In the genomic region with DNA sequence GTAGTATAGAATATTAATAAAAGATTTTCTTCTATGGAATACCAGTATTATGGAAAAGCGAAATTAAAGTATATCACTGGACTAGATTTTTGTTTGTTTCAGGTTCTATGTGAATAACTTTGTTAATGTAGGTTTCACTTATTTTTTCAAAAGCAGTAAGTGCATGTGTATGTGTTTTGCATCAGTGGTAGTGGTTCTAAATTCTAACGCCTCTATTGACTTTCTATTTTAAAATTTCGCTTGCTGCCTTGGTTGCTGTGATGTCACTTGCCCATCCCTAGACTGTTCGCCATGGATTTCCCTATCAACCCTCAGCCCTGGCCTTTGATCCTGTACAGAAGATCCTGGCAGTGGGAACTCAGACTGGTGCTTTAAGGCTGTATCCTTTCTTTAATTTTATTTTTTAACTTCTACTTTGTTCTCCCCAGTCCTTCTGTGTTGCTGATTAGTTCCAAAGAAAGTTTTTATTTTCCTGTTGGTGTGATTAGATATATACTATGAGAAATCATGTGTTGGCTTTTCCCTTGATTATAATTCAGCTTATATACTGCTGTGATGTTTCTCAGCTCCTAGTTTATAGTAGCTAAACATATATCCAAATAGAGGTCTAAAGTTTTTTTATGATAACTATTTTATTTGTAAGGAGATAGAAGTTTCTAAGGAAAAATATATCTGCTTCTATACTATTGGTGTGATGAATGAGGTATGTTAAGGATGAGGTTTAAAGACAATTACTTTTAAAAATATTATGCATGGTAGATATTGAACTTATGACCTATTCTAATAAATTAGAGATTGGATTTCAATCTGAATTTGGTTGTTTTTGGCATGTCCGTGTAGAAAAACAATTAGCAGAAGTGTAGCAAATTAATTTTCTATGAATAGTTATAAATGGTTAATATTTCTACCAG, we compare ENCODE assay signal across 8 cellular contexts. TPM values are rescaled to one million over a fixed set of nuclear protein-coding genes. Genes with fewer than 3 reads are reported as not detected.
DNase-seq lines count a peak whose midpoint lies in the region; ATAC-seq and TF ChIP-seq lines count a peak whose summit lies in the region.

No MANE protein-coding gene starts in this region.

- H3K27me3 Mint-ChIP-seq in central memory CD8-positive, alpha-beta T cell, result no peaks in the 10 kb centered on the region
- H3K27me3 Mint-ChIP-seq in naive thymus-derived CD8-positive, alpha-beta T cell, result no peaks in the 10 kb centered on the region

- no peak for ATAC-seq in central memory CD8-positive, alpha-beta T cell (replicated peaks; ENCODE audit: extremely low read depth, poor library complexity, severe bottlenecking)
- no peak for ATAC-seq in naive thymus-derived CD8-positive, alpha-beta T cell
- no peak for ATAC-seq in GM19455 (IDR thresholded peaks at IDR 0.05; ENCODE audit: unreplicated experiment)
- no peak for ATAC-seq in HG03521 (IDR thresholded peaks at IDR 0.05; ENCODE audit: unreplicated experiment)

- H3K4me3 ChIP-seq in WERI-Rb-1 (ENCODE audit: low read depth, low read length), result no peak overlapping the region

- no peak overlapping the region for H3K27ac ChIP-seq in WERI-Rb-1

- DNase-seq in NCI-H2196 (lab: John Stamatoyannopoulos, UW; ENCODE audit: unreplicated experiment), result peak; percentile 8
- no peak for DNase-seq in NCI-H2196 treated with DMSO at 0.1 percent for 48 hours (lab: John Stamatoyannopoulos, UW; ENCODE audit: unreplicated experiment)
- DNase-seq in NCI-H510A treated with DMSO at 0.1 percent for 48 hours (lab: John Stamatoyannopoulos, UW), result peak; percentile 4
- no peak for DNase-seq in central memory CD8-positive, alpha-beta T cell (ENCODE audit: low spot score in 2 of 2)
- no peak for DNase-seq in naive thymus-derived CD8-positive, alpha-beta T cell
- DNase-seq in WERI-Rb-1, result no peak

- H3K9me3 ChIP-seq in WERI-Rb-1 (ENCODE audit: severe bottlenecking), result no peaks in the 10 kb centered on the region

- peak overlapping the region; percentile 39 for H3K27ac Mint-ChIP-seq in central memory CD8-positive, alpha-beta T cell (ENCODE audit: low read depth)
- peak overlapping the region in 9 of 10 donors; percentile 2 to 94 (median 69) for H3K27ac Mint-ChIP-seq in naive thymus-derived CD8-positive, alpha-beta T cell

- H3K27me3 ChIP-seq in WERI-Rb-1 (ENCODE audit: insufficient read depth, low read depth, severe bottlenecking), result no peaks in the 10 kb centered on the region

- TF ChIP-seq CTCF in WERI-Rb-1 (IDR thresholded peaks at IDR 0.05; ENCODE audit: low read depth, low read length), result no peak

- peaks cover 50% of the 10 kb centered on the region for H3K4me1 Mint-ChIP-seq in central memory CD8-positive, alpha-beta T cell
- peaks cover 21 to 57% (median 39%) of the 10 kb centered on the region in 4 donors for H3K4me1 Mint-ChIP-seq in naive thymus-derived CD8-positive, alpha-beta T cell

- H3K4me3 Mint-ChIP-seq in central memory CD8-positive, alpha-beta T cell, result peak overlapping the region; percentile 91
- H3K4me3 Mint-ChIP-seq in naive thymus-derived CD8-positive, alpha-beta T cell, result peak overlapping the region; percentile 60 to 96 (median 90)

- peaks cover 26% of the 10 kb centered on the region for H3K36me3 Mint-ChIP-seq in central memory CD8-positive, alpha-beta T cell (ENCODE audit: insufficient read depth)
- H3K36me3 Mint-ChIP-seq in naive thymus-derived CD8-positive, alpha-beta T cell, result peaks cover 0 to 4% (median 3%) of the 10 kb centered on the region in 3 donors

- no peaks in the 10 kb centered on the region for H3K9me3 Mint-ChIP-seq in central memory CD8-positive, alpha-beta T cell
- no peaks in the 10 kb centered on the region for H3K9me3 Mint-ChIP-seq in naive thymus-derived CD8-positive, alpha-beta T cell

- no peaks in the 10 kb centered on the region for H3K36me3 ChIP-seq in WERI-Rb-1

- POLR2A ChIA-PET in naive thymus-derived CD8-positive, alpha-beta T cell (lab: Charles Lee), result interaction anchor here (2.6 kb wide), 1 partner anchor 7 kb away, joined by 8 read pairs; no protein-coding TSS in a partner anchor

RNA-seq across cellular contexts. Expression of a gene that starts 1.7 kb away (rescaled TPM):
- 10 to 100 TPM; 36.5 to 37.6 TPM for total RNA-seq in naive thymus-derived CD8-positive, alpha-beta T cell
- 10 to 100 TPM in 1 of 3 donors, 1 to 10 TPM in 2; 2.9 to 11.2 (median 5.6) TPM for polyA plus RNA-seq in naive thymus-derived CD8-positive, alpha-beta T cell

Comparison
In these comparisons a context has a peak if more than half of its experiments do, and no peak if none do; other contexts are left out.
1. DNase-seq: peak in NCI-H2196 (single experiment) and NCI-H510A treated with DMSO at 0.1 percent for 48 hours (single experiment); none in NCI-H2196 treated with DMSO at 0.1 percent for 48 hours (single experiment), central memory CD8-positive, alpha-beta T cell (0 of 2), naive thymus-derived CD8-positive, alpha-beta T cell (0 of 10) and WERI-Rb-1 (single experiment).